ENCODE assay signal across 8 cellular contexts in genomic region chr4:8428288-8429097, GRCh38. TPM values are rescaled to one million over a fixed set of nuclear protein-coding genes. Genes with fewer than 3 reads are reported as not detected.
DNase-seq lines count a peak whose midpoint lies in the region; ATAC-seq and TF ChIP-seq lines count a peak whose summit lies in the region.

No MANE protein-coding gene starts in this region.

- TF ChIP-seq RAD21 in Ishikawa (IDR thresholded peaks at IDR 0.05; ENCODE audit: low read depth), result no peak

- no peaks in the 10 kb centered on the region for H4K20me1 ChIP-seq in DOHH2 (ENCODE audit: control insufficient read depth, insufficient read depth, low read depth, low read length)
- no peaks in the 10 kb centered on the region for H4K20me1 ChIP-seq in PC-9 (ENCODE audit: insufficient read depth)

- H3K4me3 ChIP-seq in DOHH2 (ENCODE audit: low read length) (peak overlapping the region; percentile 92), PC-9 (peak overlapping the region; percentile 69)

- no peaks in the 10 kb centered on the region for H3K36me3 ChIP-seq in DOHH2 (ENCODE audit: control insufficient read depth, low read length)
- no peaks in the 10 kb centered on the region for H3K36me3 ChIP-seq in PC-9 (ENCODE audit: low read depth)

- H3K4me1 Mint-ChIP-seq in activated T-cell treated with anti-CD3 and anti-CD28 coated beads, Interleukin-2, amount 50 U/mL, for 4 hours (ENCODE audit: low read depth), result peaks cover 23% of the 10 kb centered on the region

- ATAC-seq in GM21717 (IDR thresholded peaks at IDR 0.05; ENCODE audit: unreplicated experiment) (peak; percentile 93), esophagus mucosa (peak; percentile 99)
- peak; percentile 96 to 97 for ATAC-seq in activated T-cell treated with anti-CD3 and anti-CD28 coated beads, Interleukin-2, amount 50 U/mL, for 4 hours

- no TSS peak for BruUV-seq in PC-9 (replicated peaks; lab: Mats Ljungman, UMichigan)

- peak overlapping the region; percentile 86 for H2AFZ ChIP-seq in PC-9

- CTCF ChIA-PET in PC-9 (lab: Charles Lee), result interaction anchor here (1.1 kb wide), 1 partner anchor 8 kb away, joined by 3 read pairs; no protein-coding TSS in a partner anchor

- no peaks in the 10 kb centered on the region for H3K9me2 ChIP-seq in DOHH2 (replicated peaks; ENCODE audit: control insufficient read depth, low read length)
- no peaks in the 10 kb centered on the region for H3K9me2 ChIP-seq in PC-9 (ENCODE audit: insufficient read depth)

- H3F3A ChIP-seq in DOHH2 (ENCODE audit: control insufficient read depth, insufficient read depth) (peaks cover 3% of the 10 kb centered on the region; the same call in 1 of the 2 replicates), PC-9 (ENCODE audit: insufficient read depth, low read depth) (no peaks in the 10 kb centered on the region)

- POLR2A ChIA-PET in PC-9 (lab: Charles Lee; ENCODE audit: unreplicated experiment), result interaction anchor here (0.6 to 0.7 kb wide), 2 partner anchors 17 to 427 kb away, joined by 3 to 5 read pairs; no protein-coding TSS in a partner anchor

- intact Hi-C loops in PC-9 (cut with micrococcal nuclease; ENCODE audit: unreplicated experiment), result loop anchor here (5.0 kb wide), 1 partner anchor 109 kb away; no protein-coding TSS in a partner anchor

- peak; percentile 69 for TF ChIP-seq CTCF in DOHH2 (IDR thresholded peaks at IDR 0.05; ENCODE audit: low read depth, low read length, poor library complexity, severe bottlenecking)
- TF ChIP-seq CTCF in PC-9 (conservative IDR thresholded peaks at IDR 0.05), result peak; percentile 57

- H3K4me3 Mint-ChIP-seq in activated T-cell treated with anti-CD3 and anti-CD28 coated beads, Interleukin-2, amount 50 U/mL, for 4 hours, result peak overlapping the region; percentile 93

- H3K4me1 ChIP-seq in DOHH2 (ENCODE audit: control insufficient read depth, low read length) (peaks cover 11% of the 10 kb centered on the region), PC-9 (replicated peaks; ENCODE audit: insufficient read depth) (peaks cover 8% of the 10 kb centered on the region; the same call in 1 of the 2 replicates)

- 0 out of 2 replicates have a peak overlapping the region, but pooled peaks have one; percentile 18 for H3K27ac ChIP-seq in DOHH2 (ENCODE audit: low read depth, low read length)
- H3K27ac ChIP-seq in PC-9, result no peak overlapping the region

- peak; percentile 76 to 96 for DNase-seq in PC-9
- DNase-seq in activated T-cell treated with anti-CD3 and anti-CD28 coated beads, Interleukin-2, amount 50 U/mL, for 4 hours, result peak; percentile 93
- DNase-seq in myocyte (ENCODE audit: low read depth), result peak; percentile 93
- peak; percentile 76 to 89 for DNase-seq in stimulated activated CD8-positive, alpha-beta memory T cell treated with anti-CD3 and anti-CD28 coated beads, Interleukin-7, amount 100 ng/mL, for 48 hours (ENCODE audit: extremely low read depth in 1 of 2, low read depth in 1 of 2)

- no peaks in the 10 kb centered on the region for H3K9me3 Mint-ChIP-seq in activated T-cell treated with anti-CD3 and anti-CD28 coated beads, Interleukin-2, amount 50 U/mL, for 4 hours

- no peak for TF ChIP-seq EP300 in Ishikawa (IDR thresholded peaks at IDR 0.05; ENCODE audit: borderline replicate concordance)

- peaks cover 5% of the 10 kb centered on the region for H3K36me3 Mint-ChIP-seq in activated T-cell treated with anti-CD3 and anti-CD28 coated beads, Interleukin-2, amount 50 U/mL, for 4 hours (ENCODE audit: insufficient read depth)

- no peaks in the 10 kb centered on the region for H3K27me3 ChIP-seq in DOHH2 (ENCODE audit: control insufficient read depth, low read length)
- no peaks in the 10 kb centered on the region for H3K27me3 ChIP-seq in PC-9 (ENCODE audit: insufficient read depth, low read depth)

- no peaks in the 10 kb centered on the region for H3K27me3 Mint-ChIP-seq in activated T-cell treated with anti-CD3 and anti-CD28 coated beads, Interleukin-2, amount 50 U/mL, for 4 hours (ENCODE audit: low read depth)

- no peaks in the 10 kb centered on the region for H3K9me3 ChIP-seq in DOHH2 (ENCODE audit: control insufficient read depth, insufficient read depth, low read length)
- H3K9me3 ChIP-seq in PC-9 (ENCODE audit: insufficient read depth, low read depth), result no peaks in the 10 kb centered on the region

- H3K4me2 ChIP-seq in DOHH2 (ENCODE audit: low read length) (peak overlapping the region; percentile 99), PC-9 (peak overlapping the region; percentile 97)

- H3K79me2 ChIP-seq in DOHH2 (ENCODE audit: control insufficient read depth, low read length) (peaks cover 12% of the 10 kb centered on the region), PC-9 (ENCODE audit: low read depth) (no peaks in the 10 kb centered on the region)

TF ChIP-seq in Ishikawa, 13 proteins besides CTCF, POLR2A, EP300 and RAD21:
- no peak for TF ChIP-seq FOXM1 (IDR thresholded peaks at IDR 0.05; ENCODE audit: borderline replicate concordance, low read depth)
- no peak for TF ChIP-seq ZBTB7A (IDR thresholded peaks at IDR 0.05; ENCODE audit: low read depth)
- peak; percentile 28 for TF ChIP-seq NFIC (IDR thresholded peaks at IDR 0.05)
- TF ChIP-seq YY1 (IDR thresholded peaks at IDR 0.05; ENCODE audit: low read depth), result no peak
- TF ChIP-seq CREB1 (IDR thresholded peaks at IDR 0.05; ENCODE audit: low read depth), result peak; percentile 93
- TF ChIP-seq CEBPB (IDR thresholded peaks at IDR 0.05), result no peak
- TF ChIP-seq TAF1 (IDR thresholded peaks at IDR 0.05; ENCODE audit: low read depth), result peak; percentile 73; the same call in 1 of the 2 replicates
- TF ChIP-seq TEAD4 (IDR thresholded peaks at IDR 0.05), result no peak
- peak; percentile 62 for TF ChIP-seq MAX (IDR thresholded peaks at IDR 0.05)
- no peak; the same call in 1 of the 2 replicates for TF ChIP-seq USF1 (IDR thresholded peaks at IDR 0.05)
- peak; percentile 13; the same call in 1 of the 2 replicates for TF ChIP-seq EGR1 (IDR thresholded peaks at IDR 0.05)
- no peak for TF ChIP-seq TCF12 (IDR thresholded peaks at IDR 0.05; ENCODE audit: low read depth)
- TF ChIP-seq REST (IDR thresholded peaks at IDR 0.05; ENCODE audit: low read depth), result no peak
TF ChIP-seq in Ishikawa: peak in this region for 5.

RNA-seq across cellular contexts. Expression of gene ACOX3, which starts 12.0 kb away (rescaled TPM):
- total RNA-seq in PC-9 (2021), result 21.0 and 26.1 TPM in 2 replicates
- 10 to 100 TPM; 20.1 to 35.8 (median 20.6) TPM for total RNA-seq in activated T-cell treated with anti-CD3 and anti-CD28 coated beads, Interleukin-2, amount 50 U/mL, for 4 hours
- 48.0 TPM for total RNA-seq in esophagus mucosa
- 24.7 and 31.7 TPM in 2 replicates for total RNA-seq in myocyte
- 17.7 TPM for polyA plus RNA-seq in myocyte (2012)

RNA-seq across cellular contexts. Expression of gene TRMT44, which starts 12.1 kb away (rescaled TPM):
- 17.4 and 17.9 TPM in 2 replicates for total RNA-seq in PC-9 (2021)
- 10 to 100 TPM; 35.7 to 41.5 (median 41.0) TPM for total RNA-seq in activated T-cell treated with anti-CD3 and anti-CD28 coated beads, Interleukin-2, amount 50 U/mL, for 4 hours
- total RNA-seq in esophagus mucosa, result 15.7 TPM
- total RNA-seq in myocyte, result 20.1 and 23.9 TPM in 2 replicates
- 9.9 TPM for polyA plus RNA-seq in myocyte (2012)
